Comparison of ENCODE assay signal across 1 cellular context in genomic region chr18:62572456-62572855, GRCh38.
TF ChIP-seq lines count a peak whose summit lies in the region.

No MANE protein-coding gene starts in this region.

TF ChIP-seq in H1, 55 proteins besides CTCF, POLR2A, EP300 and RAD21:
- TF ChIP-seq EGR1 (IDR thresholded peaks at IDR 0.05; ENCODE audit: borderline replicate concordance, low read depth, low read length) (no peak), SUZ12 (IDR thresholded peaks at IDR 0.05; ENCODE audit: low read length) (no peak), HDAC6 (IDR thresholded peaks at IDR 0.05; ENCODE audit: low read depth, low read length) (no peak), CREB1 (IDR thresholded peaks at IDR 0.05) (no peak), SP1 (IDR thresholded peaks at IDR 0.05; ENCODE audit: low read depth, low read length) (no peak), GABPA (IDR thresholded peaks at IDR 0.05; ENCODE audit: borderline replicate concordance, insufficient read depth, low read length) (no peak), NRF1 (IDR thresholded peaks at IDR 0.05; ENCODE audit: low read depth, low read length) (no peak), PHF8 (conservative IDR thresholded peaks at IDR 0.05; ENCODE audit: low read depth, low read length) (no peak), ATF2 (IDR thresholded peaks at IDR 0.05; ENCODE audit: low read length) (no peak), CHD2 (IDR thresholded peaks at IDR 0.05; ENCODE audit: low read length) (no peak), MAX (IDR thresholded peaks at IDR 0.05) (no peak), BACH1 (IDR thresholded peaks at IDR 0.05; ENCODE audit: low read length) (no peak), GTF2F1 (IDR thresholded peaks at IDR 0.05; ENCODE audit: borderline replicate concordance, low read depth, low read length) (no peak), CEBPB (IDR thresholded peaks at IDR 0.05; ENCODE audit: low read depth, low read length) (no peak)
TF ChIP-seq in H1: peak in this region for 0.
